In the genomic region with DNA sequence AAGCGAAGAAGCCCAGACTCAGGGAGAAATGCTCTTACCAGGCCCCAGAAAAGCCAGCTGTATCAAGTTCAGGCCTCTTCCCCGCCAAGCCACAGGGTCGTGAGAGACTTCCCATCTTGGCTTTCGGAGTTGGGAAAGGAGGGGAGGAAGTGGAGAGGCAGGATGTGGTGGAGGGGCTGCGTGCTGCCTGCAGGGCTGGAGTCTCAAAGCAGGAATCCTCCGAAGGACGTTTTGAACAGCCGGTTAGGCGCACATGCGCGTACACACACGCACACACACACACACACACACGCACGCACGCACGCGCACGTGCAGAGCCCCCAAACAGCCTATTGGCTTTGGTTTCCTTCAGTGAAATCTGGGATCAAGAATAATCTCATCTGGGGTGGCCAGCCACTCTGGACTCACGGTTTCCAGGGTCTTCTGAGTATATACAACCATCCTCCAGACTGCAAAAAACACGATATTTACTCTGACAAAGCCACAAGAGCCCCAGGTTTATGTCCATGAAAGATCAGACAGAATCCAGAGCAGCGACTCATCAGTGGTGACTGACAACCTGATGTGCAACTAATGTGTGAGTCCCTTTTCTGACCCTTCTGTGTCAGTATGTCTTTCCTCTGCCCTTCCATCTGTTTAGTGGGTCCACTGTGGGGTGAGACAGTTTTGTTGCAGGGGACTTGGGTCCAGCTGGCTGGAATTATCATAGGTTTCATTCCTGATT, we compare ENCODE assay signal across 1 cellular context.
TF ChIP-seq lines count a peak whose summit lies in the region.

No MANE protein-coding gene starts in this region.

TF ChIP-seq in WTC11, 78 proteins besides CTCF, POLR2A, EP300 and RAD21 (continued from another document):
- TF ChIP-seq, protein P1, sequence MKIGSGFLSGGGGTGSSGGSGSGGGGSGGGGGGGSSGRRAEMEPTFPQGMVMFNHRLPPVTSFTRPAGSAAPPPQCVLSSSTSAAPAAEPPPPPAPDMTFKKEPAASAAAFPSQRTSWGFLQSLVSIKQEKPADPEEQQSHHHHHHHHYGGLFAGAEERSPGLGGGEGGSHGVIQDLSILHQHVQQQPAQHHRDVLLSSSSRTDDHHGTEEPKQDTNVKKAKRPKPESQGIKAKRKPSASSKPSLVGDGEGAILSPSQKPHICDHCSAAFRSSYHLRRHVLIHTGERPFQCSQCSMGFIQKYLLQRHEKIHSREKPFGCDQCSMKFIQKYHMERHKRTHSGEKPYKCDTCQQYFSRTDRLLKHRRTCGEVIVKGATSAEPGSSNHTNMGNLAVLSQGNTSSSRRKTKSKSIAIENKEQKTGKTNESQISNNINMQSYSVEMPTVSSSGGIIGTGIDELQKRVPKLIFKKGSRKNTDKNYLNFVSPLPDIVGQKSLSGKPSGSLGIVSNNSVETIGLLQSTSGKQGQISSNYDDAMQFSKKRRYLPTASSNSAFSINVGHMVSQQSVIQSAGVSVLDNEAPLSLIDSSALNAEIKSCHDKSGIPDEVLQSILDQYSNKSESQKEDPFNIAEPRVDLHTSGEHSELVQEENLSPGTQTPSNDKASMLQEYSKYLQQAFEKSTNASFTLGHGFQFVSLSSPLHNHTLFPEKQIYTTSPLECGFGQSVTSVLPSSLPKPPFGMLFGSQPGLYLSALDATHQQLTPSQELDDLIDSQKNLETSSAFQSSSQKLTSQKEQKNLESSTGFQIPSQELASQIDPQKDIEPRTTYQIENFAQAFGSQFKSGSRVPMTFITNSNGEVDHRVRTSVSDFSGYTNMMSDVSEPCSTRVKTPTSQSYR (CRISPR knock-in tag; IDR thresholded peaks at IDR 0.05): no peak
